ENCODE assay signal across 16 cellular contexts in genomic region chr4:174212061-174212460, GRCh38.
DNase-seq lines count a peak whose midpoint lies in the region; ATAC-seq, FAIRE-seq and TF ChIP-seq lines count a peak whose summit lies in the region.
"Had no signal": no experiment of that assay in that cellular context is flagged by ENCODE, and none has a peak within 500 bp of the region (broad histone marks: within the 10 kb centered on the region; RNA-seq: fewer than 3 reads in every experiment).

No MANE protein-coding gene starts in this region.

- peak overlapping the region in 9 of 10 donors; percentile 13 to 73 (median 49) for H3K4me3 Mint-ChIP-seq in naive thymus-derived CD4-positive, alpha-beta T cell
- peak overlapping the region; percentile 42 for H3K4me3 Mint-ChIP-seq in type B pancreatic cell

- peaks cover 7% of the 10 kb centered on the region for H3K4me1 ChIP-seq in cardiac muscle cell (ENCODE audit: low read depth)
- H3K4me1 ChIP-seq in heart right ventricle = peaks cover 2 to 43% (median 22%) of the 10 kb centered on the region in 9 donors
- no peaks in the 10 kb centered on the region for H3K4me1 ChIP-seq in GM12878 (ENCODE audit: control insufficient read depth, insufficient read depth, low read length)
- peaks cover 14 to 27% of the 10 kb centered on the region in 2 donors for H3K4me1 ChIP-seq in naive thymus-derived CD4-positive, alpha-beta T cell (ENCODE audit: control insufficient read depth in 2 of 2, insufficient read depth in 2 of 2, low read length in 2 of 2)

- no peak overlapping the region for H3K27ac Mint-ChIP-seq in naive thymus-derived CD4-positive, alpha-beta T cell
- H3K27ac Mint-ChIP-seq in type B pancreatic cell = no peak overlapping the region

- H4K20me1 ChIP-seq in GM12878 (ENCODE audit: control insufficient read depth, insufficient read depth) = no peaks in the 10 kb centered on the region

- POLR2A ChIA-PET in GM12878 (lab: Charles Lee) = no interaction called here
- POLR2A ChIA-PET in naive thymus-derived CD4-positive, alpha-beta T cell (lab: Charles Lee) = no interaction called here

- intact Hi-C loops in heart right ventricle (cut with DNase I) (loop anchor here in 1 of 10 donors (10.0 kb wide), 1 partner anchor 687 kb away; no protein-coding TSS in a partner anchor), GM12878 (cut with micrococcal nuclease; ENCODE audit: unreplicated experiment) (no loop called here)
- intact Hi-C loops in naive thymus-derived CD4-positive, alpha-beta T cell (cut with micrococcal nuclease) = no loop called here

- TF ChIP-seq POLR2A in GM12878 (IDR thresholded peaks at IDR 0.05; ENCODE audit: low read depth, low read length) = no peak

- in situ Hi-C loops in GM12878 (cut with MboI) = no loop called here

- no peak for TF ChIP-seq RAD21 in GM12878 (IDR thresholded peaks at IDR 0.05; ENCODE audit: insufficient read depth, low read depth, low read length)

- TF ChIP-seq CTCF in cardiac muscle cell (IDR thresholded peaks at IDR 0.05; ENCODE audit: low read depth, low read length) = no peak
- TF ChIP-seq CTCF in heart right ventricle (IDR thresholded peaks at IDR 0.05) = no peak
- TF ChIP-seq CTCF in GM12878 (IDR thresholded peaks at IDR 0.05 in 2 of 3, conservative IDR thresholded peaks at IDR 0.05 in 1 of 3; ENCODE audit: control insufficient read depth in 2 of 3, extremely low read depth in 1 of 3, insufficient read depth in 1 of 3, low read depth in 3 of 3, low read length in 3 of 3) = no peak
- no peak for TF ChIP-seq CTCF in type B pancreatic cell (conservative IDR thresholded peaks at IDR 0.05)

- BruUV-seq in GM12878 (replicated peaks; lab: Mats Ljungman, UMichigan) = no TSS peak

- H3K27me3 Mint-ChIP-seq in naive thymus-derived CD4-positive, alpha-beta T cell = peaks cover 83 to 91% (median 89%) of the 10 kb centered on the region in 5 donors
- H3K27me3 Mint-ChIP-seq in type B pancreatic cell = peaks cover 98% of the 10 kb centered on the region

- H3K4me1 Mint-ChIP-seq in naive thymus-derived CD4-positive, alpha-beta T cell = peaks cover 30 to 48% (median 39%) of the 10 kb centered on the region in 7 donors
- peaks cover 31% of the 10 kb centered on the region for H3K4me1 Mint-ChIP-seq in type B pancreatic cell (ENCODE audit: unreplicated experiment)

- peaks cover 0 to 12% (median 3%) of the 10 kb centered on the region in 11 donors for H3K9me3 Mint-ChIP-seq in naive thymus-derived CD4-positive, alpha-beta T cell
- H3K9me3 Mint-ChIP-seq in type B pancreatic cell = no peaks in the 10 kb centered on the region

- no peak for DNase-seq in cardiac muscle cell (ENCODE audit: low read depth in 1 of 2, low spot score in 1 of 2)
- DNase-seq in heart right ventricle = no peak
- no peak for DNase-seq in GM12878 (ENCODE audit: low read depth, low spot score)
- DNase-seq in naive thymus-derived CD4-positive, alpha-beta T cell = no peak
- DNase-seq in type B pancreatic cell (ENCODE audit: extremely low spot score, unreplicated experiment) = no peak
- DNase-seq in GF-D8 (lab: John Stamatoyannopoulos, UW) = no peak
- DNase-seq in T1000 (lab: John Stamatoyannopoulos, UW) = no peak
- DNase-seq: activated effector memory CD4-positive, alpha-beta T cell treated with Interleukin-2 at 50 U/mL for 16 hours; aorta; esophagus squamous epithelium; lower lobe of right lung; NCI-H1436; NK-92 treated with Interleukin-12 subunit alpha and Interleukin-12 subunit beta, amount 100 ng/mL, for 24 hours; stimulated activated CD4-positive, alpha-beta T cell treated with anti-CD3 and anti-CD28 coated beads, Interleukin-15, amount 100 ng/mL, for 24 hours had no signal

- H3K9me3 ChIP-seq in cardiac muscle cell (ENCODE audit: low read depth) = no peaks in the 10 kb centered on the region
- no peaks in the 10 kb centered on the region for H3K9me3 ChIP-seq in heart right ventricle
- H3K9me3 ChIP-seq in GM12878 (replicated peaks; ENCODE audit: control insufficient read depth, insufficient read depth, low read length) = no peaks in the 10 kb centered on the region
- H3K9me3 ChIP-seq in naive thymus-derived CD4-positive, alpha-beta T cell (ENCODE audit: control insufficient read depth in 2 of 3, low read length in 3 of 3) = no peaks in the 10 kb centered on the region
- H3K9me3 ChIP-seq: esophagus squamous epithelium, HAP-1, lower lobe of right lung had no signal

- peak overlapping the region; percentile 17; the same call in 1 of the 2 replicates for H3K4me2 ChIP-seq in GM12878 (ENCODE audit: control insufficient read depth, insufficient read depth)

- peaks cover 0 to 3% (median 0%) of the 10 kb centered on the region in 5 donors for H3K36me3 Mint-ChIP-seq in naive thymus-derived CD4-positive, alpha-beta T cell
- H3K36me3 Mint-ChIP-seq in type B pancreatic cell = peaks cover 5% of the 10 kb centered on the region

- H3K27me3 ChIP-seq in cardiac muscle cell (peaks cover 74% of the 10 kb centered on the region), heart right ventricle (peaks cover 0 to 100% (median 83%) of the 10 kb centered on the region in 7 donors), GM12878 (replicated peaks in 1 of 2; ENCODE audit: control insufficient read depth in 2 of 2, insufficient read depth in 2 of 2, low read length in 1 of 2) (peaks cover 5 to 29% of the 10 kb centered on the region in 2 experiments)
- H3K27me3 ChIP-seq in naive thymus-derived CD4-positive, alpha-beta T cell (ENCODE audit: control insufficient read depth in 2 of 2, insufficient read depth in 2 of 2, low read length in 2 of 2) = peaks cover 25 to 48% of the 10 kb centered on the region in 2 donors

- H3K4me3 ChIP-seq in cardiac muscle cell = peak overlapping the region; percentile 14
- H3K4me3 ChIP-seq in heart right ventricle = peak overlapping the region in 1 of 10 donors; percentile 6
- no peak overlapping the region for H3K4me3 ChIP-seq in GM12878
- H3K4me3 ChIP-seq in naive thymus-derived CD4-positive, alpha-beta T cell (ENCODE audit: low read length) = no peak overlapping the region
- H3K4me3 ChIP-seq: HAP-1, lower lobe of right lung had no signal

- RAD21 ChIA-PET in GM12878 (lab: Charles Lee; ENCODE audit: unreplicated experiment) = no interaction called here

- CTCF ChIA-PET in GM12878 (lab: Yijun Ruan, JAX) = interaction anchor here (1.1 to 1.7 kb wide), 2 partner anchors 11 to 107 kb away, joined by 3 to 6 read pairs; no protein-coding TSS in a partner anchor
- CTCF ChIA-PET in naive thymus-derived CD4-positive, alpha-beta T cell (lab: Charles Lee) = interaction anchor here (1.2 kb wide), 1 partner anchor 11 kb away, joined by 5 read pairs; no protein-coding TSS in a partner anchor

- no peak for TF ChIP-seq EP300 in GM12878 (IDR thresholded peaks at IDR 0.05; ENCODE audit: borderline replicate concordance in 1 of 2, control insufficient read depth in 1 of 2, low read depth in 2 of 2, low read length in 2 of 2)

- SMC1A ChIA-PET in GM12878 (lab: Charles Lee; ENCODE audit: uncharacterized antibody, unreplicated experiment) = interaction anchor here (0.8 to 1.0 kb wide), 2 partner anchors 103 to 417 kb away, joined by 3 read pairs; no protein-coding TSS in a partner anchor

- no peaks in the 10 kb centered on the region for H3K36me3 ChIP-seq in cardiac muscle cell
- H3K36me3 ChIP-seq in heart right ventricle = no peaks in the 10 kb centered on the region
- H3K36me3 ChIP-seq in GM12878 (ENCODE audit: control insufficient read depth in 2 of 2, insufficient read depth in 2 of 2, low read length in 1 of 2) = no peaks in the 10 kb centered on the region
- no peaks in the 10 kb centered on the region for H3K36me3 ChIP-seq in naive thymus-derived CD4-positive, alpha-beta T cell (ENCODE audit: control insufficient read depth in 2 of 3, insufficient read depth in 3 of 3, low read length in 3 of 3)
- H3K36me3 ChIP-seq: esophagus squamous epithelium, HAP-1, lower lobe of right lung had no signal

- H2AFZ ChIP-seq in GM12878 (ENCODE audit: control insufficient read depth, low read depth, low read length) = no peak overlapping the region

- WGBS in heart right ventricle, 2 donors = 31 to 35% methylated on average over 5 of the region's 5 CpGs
- 33% methylated on average over 5 of the region's 5 CpGs for WGBS in GM12878 (ENCODE audit: insufficient coverage, insufficient replicate concordance, low lambda C conversion rate, missing lambda C conversion rate)

- H3K79me2 ChIP-seq in GM12878 (ENCODE audit: control insufficient read depth, insufficient read depth, low read length) = no peaks in the 10 kb centered on the region

- FAIRE-seq in GM12878 (lab: Jason Lieb, UNC) = no peak

- ATAC-seq in heart right ventricle (no peak), GM12878 (no peak), HG02973 (IDR thresholded peaks at IDR 0.05; ENCODE audit: unreplicated experiment) (no peak)
- no peak for ATAC-seq in naive thymus-derived CD4-positive, alpha-beta T cell
- ATAC-seq: lower lobe of right lung had no signal

- no peak overlapping the region for H3K9ac ChIP-seq in GM12878 (ENCODE audit: control insufficient read depth, insufficient read depth, low read length)

- H3K27ac ChIP-seq in cardiac muscle cell (no peak overlapping the region), heart right ventricle (no peak overlapping the region), GM12878 (ENCODE audit: control insufficient read depth, insufficient read depth) (no peak overlapping the region)
- no peak overlapping the region for H3K27ac ChIP-seq in naive thymus-derived CD4-positive, alpha-beta T cell (ENCODE audit: low read depth, low read length)
- H3K27ac ChIP-seq: esophagus squamous epithelium, lower lobe of right lung had no signal

TF ChIP-seq in GM12878, 131 proteins besides CTCF, POLR2A, EP300 and RAD21 (continues in another document):
- TF ChIP-seq STAT3 (IDR thresholded peaks at IDR 0.05; ENCODE audit: low read depth, low read length) (no peak), CEBPB (IDR thresholded peaks at IDR 0.05; ENCODE audit: borderline replicate concordance in 1 of 2, low read depth in 2 of 2, low read length in 2 of 2) (no peak), SP1 (IDR thresholded peaks at IDR 0.05; ENCODE audit: low read depth, low read length) (no peak), MTA2 (IDR thresholded peaks at IDR 0.05; ENCODE audit: low read depth) (no peak)
